1 cellular context compared by ENCODE assay signal in the genomic region with DNA sequence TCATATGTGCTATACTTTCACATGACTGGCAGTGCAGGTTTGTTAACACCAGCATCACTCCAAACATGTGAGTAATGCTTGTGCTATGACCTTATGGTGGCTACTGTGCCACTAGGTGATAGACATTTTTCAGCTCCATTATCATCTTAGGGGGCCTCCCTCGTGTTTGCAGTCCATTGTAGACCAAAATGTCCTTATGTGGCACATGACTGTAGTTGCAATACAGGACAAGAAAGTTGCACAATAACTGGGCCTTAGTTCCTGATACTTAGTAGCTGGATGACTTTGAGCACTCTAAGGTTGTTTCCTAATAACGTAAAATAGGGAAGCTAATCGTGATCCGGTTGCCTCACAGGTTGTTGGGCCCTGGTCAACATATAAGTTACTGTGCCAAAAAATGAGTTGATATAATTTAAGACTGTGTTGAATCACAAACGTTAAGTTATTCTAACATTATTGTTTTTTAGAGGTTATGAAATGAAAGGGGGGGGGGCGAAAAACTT.
TF ChIP-seq lines count a peak whose summit lies in the region.

No MANE protein-coding gene starts in this region.

TF ChIP-seq in HepG2, 621 proteins besides CTCF, POLR2A, EP300 and RAD21 (continued from another document and continues in another):
- TF ChIP-seq ZHX1 (CRISPR knock-in tag; IDR thresholded peaks at IDR 0.05; ENCODE audit: low read depth) (0 out of 2 replicates have a peak, but pooled peaks have one; percentile 16), HMG20B (CRISPR knock-in tag; conservative IDR thresholded peaks at IDR 0.05) (no peak), ZNF44 (CRISPR knock-in tag; IDR thresholded peaks at IDR 0.05) (0 out of 2 replicates have a peak, but pooled peaks have one; percentile 32), SMAD1 (CRISPR knock-in tag; IDR thresholded peaks at IDR 0.05; ENCODE audit: borderline replicate concordance, low read depth) (no peak), RARA (CRISPR knock-in tag; IDR thresholded peaks at IDR 0.05) (0 out of 2 replicates have a peak, but pooled peaks have one; percentile 25), GABPA (IDR thresholded peaks at IDR 0.05; ENCODE audit: low read depth, low read length) (no peak), GABPA (CRISPR knock-in tag; IDR thresholded peaks at IDR 0.05; ENCODE audit: low read depth) (no peak), MEIS1 (CRISPR knock-in tag; IDR thresholded peaks at IDR 0.05; ENCODE audit: borderline replicate concordance) (no peak), IRF2 (CRISPR knock-in tag; IDR thresholded peaks at IDR 0.05) (no peak), HDAC1 (CRISPR knock-in tag; IDR thresholded peaks at IDR 0.05) (peak; percentile 39; the same call in 1 of the 2 replicates), RBFOX2 (IDR thresholded peaks at IDR 0.05; ENCODE audit: low read depth, low read length) (no peak), ATF5 (CRISPR knock-in tag; IDR thresholded peaks at IDR 0.05; ENCODE audit: low read depth) (no peak), ZNF746 (CRISPR knock-in tag; IDR thresholded peaks at IDR 0.05) (0 out of 2 replicates have a peak, but pooled peaks have one; percentile 2), POGZ (CRISPR knock-in tag; IDR thresholded peaks at IDR 0.05) (no peak), ZNF547 (CRISPR knock-in tag; IDR thresholded peaks at IDR 0.05) (no peak), SMC3 (IDR thresholded peaks at IDR 0.05; ENCODE audit: low read length) (peak; percentile 49; the same call in 1 of the 2 replicates), TRIM24 (CRISPR knock-in tag; IDR thresholded peaks at IDR 0.05) (no peak), PRMT3 (CRISPR knock-in tag; IDR thresholded peaks at IDR 0.05; ENCODE audit: borderline replicate concordance, low read depth) (no peak), HNF4G (IDR thresholded peaks at IDR 0.05; ENCODE audit: borderline replicate concordance, low read depth, low read length) (no peak), HNF4G (CRISPR knock-in tag; IDR thresholded peaks at IDR 0.05; ENCODE audit: borderline replicate concordance, low read depth) (no peak), FOXP1 (IDR thresholded peaks at IDR 0.05) (no peak), FOXP1 (CRISPR knock-in tag; IDR thresholded peaks at IDR 0.05) (no peak), CEBPG (CRISPR knock-in tag; IDR thresholded peaks at IDR 0.05) (peak; percentile 96), ZBTB21 (CRISPR knock-in tag; IDR thresholded peaks at IDR 0.05) (no peak), HOMEZ (CRISPR knock-in tag; IDR thresholded peaks at IDR 0.05; ENCODE audit: low read depth) (no peak), ZNF530 (CRISPR knock-in tag; IDR thresholded peaks at IDR 0.05; ENCODE audit: low read depth) (no peak), SRF (IDR thresholded peaks at IDR 0.05; ENCODE audit: low read depth, low read length) (peak; percentile 89), ZNF264 (CRISPR knock-in tag; IDR thresholded peaks at IDR 0.05) (no peak), SRSF1 (optimal IDR thresholded peaks at IDR 0.05; ENCODE audit: low read depth, low read length) (no peak), RXRB (CRISPR knock-in tag; IDR thresholded peaks at IDR 0.05; ENCODE audit: borderline replicate concordance) (0 out of 2 replicates have a peak, but pooled peaks have one; percentile 14), TAF15 (IDR thresholded peaks at IDR 0.05; ENCODE audit: low read depth, low read length, poor library complexity, severe bottlenecking) (no peak), SOX6 (IDR thresholded peaks at IDR 0.05) (no peak), SOX6 (CRISPR knock-in tag; IDR thresholded peaks at IDR 0.05) (peak; percentile 92), IKZF4 (CRISPR knock-in tag; IDR thresholded peaks at IDR 0.05; ENCODE audit: borderline replicate concordance, low read depth, not compliant biosample characterization) (no peak), KLF16 (CRISPR knock-in tag; IDR thresholded peaks at IDR 0.05) (peak in 1 of 2 experiments; percentile 10; a peak in 1 of 4 replicates), IKZF1 (IDR thresholded peaks at IDR 0.05) (no peak), TBX2 (CRISPR knock-in tag; IDR thresholded peaks at IDR 0.05; ENCODE audit: borderline replicate concordance) (peak; percentile 12; the same call in 1 of the 2 replicates), TBX3 (IDR thresholded peaks at IDR 0.05; ENCODE audit: borderline replicate concordance) (peak; percentile 39; the same call in 1 of the 2 replicates), TEAD2 (CRISPR knock-in tag; IDR thresholded peaks at IDR 0.05) (no peak)
- TF ChIP-seq, protein P1, sequence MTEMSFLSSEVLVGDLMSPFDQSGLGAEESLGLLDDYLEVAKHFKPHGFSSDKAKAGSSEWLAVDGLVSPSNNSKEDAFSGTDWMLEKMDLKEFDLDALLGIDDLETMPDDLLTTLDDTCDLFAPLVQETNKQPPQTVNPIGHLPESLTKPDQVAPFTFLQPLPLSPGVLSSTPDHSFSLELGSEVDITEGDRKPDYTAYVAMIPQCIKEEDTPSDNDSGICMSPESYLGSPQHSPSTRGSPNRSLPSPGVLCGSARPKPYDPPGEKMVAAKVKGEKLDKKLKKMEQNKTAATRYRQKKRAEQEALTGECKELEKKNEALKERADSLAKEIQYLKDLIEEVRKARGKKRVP (CRISPR knock-in tag; IDR thresholded peaks at IDR 0.05), result peak in 1 of 2 experiments; percentile 82; a peak in 2 of 4 replicates
- TF ChIP-seq, protein P2, sequence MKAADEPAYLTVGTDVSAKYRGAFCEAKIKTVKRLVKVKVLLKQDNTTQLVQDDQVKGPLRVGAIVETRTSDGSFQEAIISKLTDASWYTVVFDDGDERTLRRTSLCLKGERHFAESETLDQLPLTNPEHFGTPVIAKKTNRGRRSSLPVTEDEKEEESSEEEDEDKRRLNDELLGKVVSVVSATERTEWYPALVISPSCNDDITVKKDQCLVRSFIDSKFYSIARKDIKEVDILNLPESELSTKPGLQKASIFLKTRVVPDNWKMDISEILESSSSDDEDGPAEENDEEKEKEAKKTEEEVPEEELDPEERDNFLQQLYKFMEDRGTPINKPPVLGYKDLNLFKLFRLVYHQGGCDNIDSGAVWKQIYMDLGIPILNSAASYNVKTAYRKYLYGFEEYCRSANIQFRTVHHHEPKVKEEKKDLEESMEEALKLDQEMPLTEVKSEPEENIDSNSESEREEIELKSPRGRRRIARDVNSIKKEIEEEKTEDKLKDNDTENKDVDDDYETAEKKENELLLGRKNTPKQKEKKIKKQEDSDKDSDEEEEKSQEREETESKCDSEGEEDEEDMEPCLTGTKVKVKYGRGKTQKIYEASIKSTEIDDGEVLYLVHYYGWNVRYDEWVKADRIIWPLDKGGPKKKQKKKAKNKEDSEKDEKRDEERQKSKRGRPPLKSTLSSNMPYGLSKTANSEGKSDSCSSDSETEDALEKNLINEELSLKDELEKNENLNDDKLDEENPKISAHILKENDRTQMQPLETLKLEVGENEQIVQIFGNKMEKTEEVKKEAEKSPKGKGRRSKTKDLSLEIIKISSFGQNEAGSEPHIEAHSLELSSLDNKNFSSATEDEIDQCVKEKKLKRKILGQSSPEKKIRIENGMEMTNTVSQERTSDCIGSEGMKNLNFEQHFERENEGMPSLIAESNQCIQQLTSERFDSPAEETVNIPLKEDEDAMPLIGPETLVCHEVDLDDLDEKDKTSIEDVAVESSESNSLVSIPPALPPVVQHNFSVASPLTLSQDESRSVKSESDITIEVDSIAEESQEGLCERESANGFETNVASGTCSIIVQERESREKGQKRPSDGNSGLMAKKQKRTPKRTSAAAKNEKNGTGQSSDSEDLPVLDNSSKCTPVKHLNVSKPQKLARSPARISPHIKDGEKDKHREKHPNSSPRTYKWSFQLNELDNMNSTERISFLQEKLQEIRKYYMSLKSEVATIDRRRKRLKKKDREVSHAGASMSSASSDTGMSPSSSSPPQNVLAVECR (CRISPR knock-in tag; IDR thresholded peaks at IDR 0.05; ENCODE audit: borderline replicate concordance), result no peak
- TF ChIP-seq, protein P3, sequence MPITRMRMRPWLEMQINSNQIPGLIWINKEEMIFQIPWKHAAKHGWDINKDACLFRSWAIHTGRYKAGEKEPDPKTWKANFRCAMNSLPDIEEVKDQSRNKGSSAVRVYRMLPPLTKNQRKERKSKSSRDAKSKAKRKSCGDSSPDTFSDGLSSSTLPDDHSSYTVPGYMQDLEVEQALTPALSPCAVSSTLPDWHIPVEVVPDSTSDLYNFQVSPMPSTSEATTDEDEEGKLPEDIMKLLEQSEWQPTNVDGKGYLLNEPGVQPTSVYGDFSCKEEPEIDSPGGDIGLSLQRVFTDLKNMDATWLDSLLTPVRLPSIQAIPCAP (CRISPR knock-in tag; IDR thresholded peaks at IDR 0.05; ENCODE audit: low read depth), result no peak
- TF ChIP-seq, protein P4, sequence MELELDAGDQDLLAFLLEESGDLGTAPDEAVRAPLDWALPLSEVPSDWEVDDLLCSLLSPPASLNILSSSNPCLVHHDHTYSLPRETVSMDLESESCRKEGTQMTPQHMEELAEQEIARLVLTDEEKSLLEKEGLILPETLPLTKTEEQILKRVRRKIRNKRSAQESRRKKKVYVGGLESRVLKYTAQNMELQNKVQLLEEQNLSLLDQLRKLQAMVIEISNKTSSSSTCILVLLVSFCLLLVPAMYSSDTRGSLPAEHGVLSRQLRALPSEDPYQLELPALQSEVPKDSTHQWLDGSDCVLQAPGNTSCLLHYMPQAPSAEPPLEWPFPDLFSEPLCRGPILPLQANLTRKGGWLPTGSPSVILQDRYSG (CRISPR knock-in tag; IDR thresholded peaks at IDR 0.05), result no peak
- TF ChIP-seq, protein P5, sequence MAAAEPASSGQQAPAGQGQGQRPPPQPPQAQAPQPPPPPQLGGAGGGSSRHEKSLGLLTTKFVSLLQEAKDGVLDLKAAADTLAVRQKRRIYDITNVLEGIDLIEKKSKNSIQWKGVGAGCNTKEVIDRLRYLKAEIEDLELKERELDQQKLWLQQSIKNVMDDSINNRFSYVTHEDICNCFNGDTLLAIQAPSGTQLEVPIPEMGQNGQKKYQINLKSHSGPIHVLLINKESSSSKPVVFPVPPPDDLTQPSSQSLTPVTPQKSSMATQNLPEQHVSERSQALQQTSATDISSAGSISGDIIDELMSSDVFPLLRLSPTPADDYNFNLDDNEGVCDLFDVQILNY (CRISPR knock-in tag; conservative IDR thresholded peaks at IDR 0.05), result no peak
